9 cellular contexts compared by ENCODE assay signal in genomic region chr12:52175411-52176350, GRCh38. TPM values are rescaled to one million over a fixed set of nuclear protein-coding genes. Genes with fewer than 3 reads are reported as not detected.
DNase-seq lines count a peak whose midpoint lies in the region; ATAC-seq and TF ChIP-seq lines count a peak whose summit lies in the region.
"Had no signal": no experiment of that assay in that cellular context is flagged by ENCODE, and none has a peak within 500 bp of the region (broad histone marks: within the 10 kb centered on the region; RNA-seq: fewer than 3 reads in every experiment).

No MANE protein-coding gene starts in this region.

- no peaks in the 10 kb centered on the region for H3K27me3 ChIP-seq in psoas muscle (ENCODE audit: insufficient read depth in 3 of 3, low read length in 2 of 3)

- ATAC-seq in GM18867 (IDR thresholded peaks at IDR 0.05; ENCODE audit: unreplicated experiment) (peak; percentile 75), psoas muscle (peak in 1 of 4 donors; percentile 38), GM18511 (IDR thresholded peaks at IDR 0.05; ENCODE audit: unreplicated experiment) (no peak), GM21528 (IDR thresholded peaks at IDR 0.05; ENCODE audit: low FRiP score, unreplicated experiment) (no peak), HG02678 (IDR thresholded peaks at IDR 0.05; ENCODE audit: unreplicated experiment) (no peak)

- intact Hi-C loops in psoas muscle (cut with DNase I): no loop called here

- DNase-seq in NCI-H2196 (lab: John Stamatoyannopoulos, UW; ENCODE audit: unreplicated experiment) (peak; percentile 70), coronary artery (ENCODE audit: low spot score) (no peak), psoas muscle (no peak), KG1 (lab: John Stamatoyannopoulos, UW) (no peak)
- DNase-seq: activated effector memory CD4-positive, alpha-beta T cell treated with anti-CD3 and anti-CD28 coated beads, Interleukin-2, amount 50 U/mL, for 16 hours had no signal

- H3K36me3 ChIP-seq in psoas muscle (ENCODE audit: insufficient read depth in 1 of 2, low read depth in 1 of 2): no peaks in the 10 kb centered on the region

- no peaks in the 10 kb centered on the region for H3K9me3 ChIP-seq in psoas muscle

- H3K4me3 ChIP-seq in coronary artery (no peak overlapping the region), psoas muscle (no peak overlapping the region)

- H3K4me1 ChIP-seq in psoas muscle: peaks cover 7% of the 10 kb centered on the region

- H3K27ac ChIP-seq in coronary artery (peak overlapping the region; percentile 10 to 50), psoas muscle (peak overlapping the region; percentile 46)

- TF ChIP-seq CTCF in coronary artery (IDR thresholded peaks at IDR 0.05) (no peak), psoas muscle (IDR thresholded peaks at IDR 0.05) (no peak)

- WGBS in psoas muscle, 3 donors: 65 to 74% (median 65%) methylated on average over 17 to 20 of the region's 20 CpGs

RNA-seq across cellular contexts. Expression of gene KRT80, which starts 16.1 kb away (rescaled TPM):
- 10 to 100 TPM in 1 of 4 donors, 1 to 10 TPM in 2, under 1 TPM in 1; 0.11 to 14.0 (median 2.9) TPM for total RNA-seq in psoas muscle
- under 1 TPM; 0.13 to 0.44 (median 0.24) TPM for polyA plus RNA-seq in psoas muscle

RNA-seq across cellular contexts. Expression of gene KRT7, which starts 57.4 kb away (rescaled TPM):
- 1 to 10 TPM in 3 of 4 donors, under 1 TPM in 1; 0.39 to 3.9 (median 1.9) TPM for total RNA-seq in psoas muscle
- polyA plus RNA-seq in psoas muscle: 1 to 10 TPM in 2 of 3 donors, under 1 TPM in 1; 0.56 to 2.2 (median 1.6) TPM
